8 cellular contexts compared by ENCODE assay signal in the genomic region with DNA sequence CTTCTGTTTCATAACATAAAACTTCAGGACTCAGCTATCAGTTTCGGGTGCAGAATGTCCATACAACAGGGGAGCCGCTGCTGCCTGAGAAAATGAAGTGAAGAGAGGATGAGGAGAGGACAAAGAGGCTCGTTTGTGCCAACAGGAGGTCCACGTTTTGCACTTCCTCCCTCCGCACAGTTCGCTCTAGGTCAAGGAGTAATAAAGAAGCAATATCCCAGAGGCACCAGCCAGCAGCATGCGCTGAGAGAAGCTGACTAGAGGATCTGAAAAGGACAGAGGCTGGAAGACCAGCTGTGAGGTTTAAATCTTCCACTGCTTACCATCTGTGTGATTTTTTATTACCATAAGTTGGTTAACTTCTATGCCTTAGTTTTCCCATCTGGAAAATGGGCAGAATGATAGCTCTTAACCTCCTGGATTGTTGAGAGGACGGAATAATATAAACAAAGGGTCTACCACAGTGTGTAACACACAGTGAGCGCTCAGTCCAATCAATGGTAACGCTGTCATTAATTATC. TPM values are rescaled to one million over a fixed set of nuclear protein-coding genes. Genes with fewer than 3 reads are reported as not detected.
DNase-seq lines count a peak whose midpoint lies in the region; ATAC-seq, FAIRE-seq and TF ChIP-seq lines count a peak whose summit lies in the region.

No MANE protein-coding gene starts in this region.

- no peak for FAIRE-seq in GM12891 (lab: Jason Lieb, UNC)

- CTCF ChIA-PET in HEK293T (lab: Yijun Ruan, JAX) = no interaction called here

- H3K4me1 ChIP-seq in SJCRH30 = no peaks in the 10 kb centered on the region

- no peak for TF ChIP-seq POLR2A in GM12891 (IDR thresholded peaks at IDR 0.05; ENCODE audit: low read depth, low read length)

- H3K36me3 ChIP-seq in SJCRH30 = peaks cover 10% of the 10 kb centered on the region; the same call in 1 of the 2 replicates

- DNase-seq in SJCRH30 (no peak), glomerular visceral epithelial cell (ENCODE audit: extremely low spot score) (peak; percentile 1), HEK293T (ENCODE audit: extremely low spot score) (no peak), GM12891 (ENCODE audit: insufficient read length, low spot score) (no peak)

- no peaks in the 10 kb centered on the region for H3K9me3 ChIP-seq in SJCRH30 (replicated peaks)

- H3K27ac ChIP-seq in SJCRH30 = peak overlapping the region; percentile 64; the same call in 1 of the 2 replicates
- H3K27ac ChIP-seq in skin epidermis = peak overlapping the region in 18 of 21 experiments; percentile 28 to 86 (median 78)

- no peaks in the 10 kb centered on the region for H3K27me3 ChIP-seq in SJCRH30

- POLR2A ChIA-PET in HEK293T (lab: Yijun Ruan, JAX) = interaction anchor here (0.7 to 1.9 kb wide), 9 partner anchors 9 to 118 kb away, joined by 3 to 8 read pairs (median 4); no protein-coding TSS in a partner anchor

- ATAC-seq in GM21825 (IDR thresholded peaks at IDR 0.05; ENCODE audit: unreplicated experiment) = peak; percentile 1
- ATAC-seq in HG02973 (IDR thresholded peaks at IDR 0.05; ENCODE audit: unreplicated experiment) = no peak
- no peak for ATAC-seq in HG03342 (IDR thresholded peaks at IDR 0.05; ENCODE audit: unreplicated experiment)

- H3K4me3 ChIP-seq in SJCRH30 (peak overlapping the region; percentile 75), skin epidermis (peak overlapping the region; percentile 62 to 90 (median 78))

TF ChIP-seq in HEK293T, 16 proteins besides CTCF, POLR2A, EP300 and RAD21:
- TF ChIP-seq FOXM1 (IDR thresholded peaks at IDR 0.05; ENCODE audit: borderline replicate concordance) (no peak), L3MBTL2 (conservative IDR thresholded peaks at IDR 0.05) (no peak), SUZ12 (IDR thresholded peaks at IDR 0.05) (no peak), HDGF (IDR thresholded peaks at IDR 0.05; ENCODE audit: borderline replicate concordance) (no peak), FOXA1 (IDR thresholded peaks at IDR 0.05) (no peak), BHLHE40 (IDR thresholded peaks at IDR 0.05; ENCODE audit: borderline replicate concordance) (no peak), CTBP1 (IDR thresholded peaks at IDR 0.05; ENCODE audit: borderline replicate concordance) (no peak), LEF1 (IDR thresholded peaks at IDR 0.05; ENCODE audit: borderline replicate concordance) (no peak), ELF4 (IDR thresholded peaks at IDR 0.05) (no peak), TARDBP (IDR thresholded peaks at IDR 0.05) (no peak), NFRKB (IDR thresholded peaks at IDR 0.05) (no peak), FOXK2 (IDR thresholded peaks at IDR 0.05) (no peak), ARNT (IDR thresholded peaks at IDR 0.05) (no peak), SP1 (IDR thresholded peaks at IDR 0.05) (no peak), ZNF384 (IDR thresholded peaks at IDR 0.05) (no peak)
- TF ChIP-seq, protein P1, sequence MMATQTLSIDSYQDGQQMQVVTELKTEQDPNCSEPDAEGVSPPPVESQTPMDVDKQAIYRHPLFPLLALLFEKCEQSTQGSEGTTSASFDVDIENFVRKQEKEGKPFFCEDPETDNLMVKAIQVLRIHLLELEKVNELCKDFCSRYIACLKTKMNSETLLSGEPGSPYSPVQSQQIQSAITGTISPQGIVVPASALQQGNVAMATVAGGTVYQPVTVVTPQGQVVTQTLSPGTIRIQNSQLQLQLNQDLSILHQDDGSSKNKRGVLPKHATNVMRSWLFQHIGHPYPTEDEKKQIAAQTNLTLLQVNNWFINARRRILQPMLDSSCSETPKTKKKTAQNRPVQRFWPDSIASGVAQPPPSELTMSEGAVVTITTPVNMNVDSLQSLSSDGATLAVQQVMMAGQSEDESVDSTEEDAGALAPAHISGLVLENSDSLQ (IDR thresholded peaks at IDR 0.05) = no peak
TF ChIP-seq in HEK293T: peak in this region for 0.

TF ChIP-seq in GM12891, 5 proteins besides CTCF, POLR2A, EP300 and RAD21:
- TF ChIP-seq POLR2AphosphoS5 (IDR thresholded peaks at IDR 0.05; ENCODE audit: low read depth, low read length) (no peak), SPI1 (IDR thresholded peaks at IDR 0.05; ENCODE audit: low read depth, low read length) (no peak), PAX5 (IDR thresholded peaks at IDR 0.05; ENCODE audit: insufficient read depth, low read length, severe bottlenecking) (no peak), TAF1 (IDR thresholded peaks at IDR 0.05; ENCODE audit: low read depth, low read length) (no peak)

RNA-seq across cellular contexts. Expression of gene GPAM, which starts 0.7 kb away (rescaled TPM):
- total RNA-seq in SJCRH30 (2014; rRNA removed; shearing (Covaris generic)) = 22.7 and 23.7 TPM in 2 replicates
- polyA plus RNA-seq in GM12891 (2012; ENCODE audit: low read depth, missing spikeins) = 2.3 TPM
